8 cellular contexts compared by ENCODE assay signal in the genomic region with DNA sequence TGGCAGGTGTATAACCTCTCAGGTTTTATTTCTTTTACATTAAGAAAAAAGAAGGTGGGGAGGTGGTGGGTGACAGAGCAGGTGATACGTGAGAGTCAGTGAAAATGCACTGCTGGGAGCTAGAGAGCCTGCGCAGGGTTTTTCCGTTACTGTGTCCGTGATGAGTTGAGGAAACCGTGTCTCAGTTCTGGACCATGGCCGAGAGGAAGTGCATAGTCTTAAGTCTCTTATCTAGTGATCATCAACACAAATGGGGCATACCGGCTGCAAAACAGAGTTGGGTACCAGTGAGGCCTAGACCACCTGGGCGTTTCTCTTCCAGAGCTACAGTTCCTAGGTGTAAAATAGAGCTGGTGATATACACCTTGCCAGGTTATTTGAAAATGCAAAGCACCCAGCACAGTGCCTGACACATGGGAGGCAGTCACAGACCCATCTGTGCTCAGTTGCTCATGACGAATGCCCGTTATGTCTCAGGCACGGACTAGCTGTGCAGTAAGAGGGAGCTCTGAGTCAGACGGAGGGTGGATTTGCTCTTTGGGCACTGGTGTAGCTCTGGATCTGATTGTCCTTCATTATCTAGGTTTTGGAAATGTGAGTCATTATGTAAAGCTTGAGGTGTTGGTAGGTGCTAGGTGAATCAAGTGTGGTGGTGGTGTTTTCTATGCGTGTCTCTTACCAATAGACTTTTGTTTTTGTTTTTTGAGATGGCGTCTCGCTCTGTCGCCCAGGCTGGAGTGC.
DNase-seq lines count a peak whose midpoint lies in the region; ATAC-seq and TF ChIP-seq lines count a peak whose summit lies in the region.

No MANE protein-coding gene starts in this region.

- H3K4me3 Mint-ChIP-seq in activated CD8-positive, alpha-beta T cell treated with anti-CD3 and anti-CD28 coated beads, Interleukin-2, amount 10 ng/mL, durations not matched to agents 7 days and 5 days, result no peak overlapping the region

- no peaks in the 10 kb centered on the region for H3K27me3 ChIP-seq in lower lobe of right lung (ENCODE audit: low read depth)
- H3K27me3 ChIP-seq in right cardiac atrium (ENCODE audit: control insufficient read depth, insufficient read depth), result no peaks in the 10 kb centered on the region

- ATAC-seq in HG03378 (IDR thresholded peaks at IDR 0.05; ENCODE audit: unreplicated experiment) (peak; percentile 71), lower lobe of right lung (peak; percentile 19 to 49), right cardiac atrium (no peak)
- ATAC-seq in activated CD8-positive, alpha-beta T cell treated with anti-CD3 and anti-CD28 coated beads, Interleukin-2, amount 10 ng/mL, durations not matched to agents 7 days and 5 days, result peak; percentile 53

- POLR2A ChIA-PET in activated CD8-positive, alpha-beta T cell treated with anti-CD3 and anti-CD28 coated beads, Interleukin-2, amount 10 ng/mL, durations not matched to agents 7 days and 5 days (lab: Charles Lee), result no interaction called here

- no peaks in the 10 kb centered on the region for H3K9me3 Mint-ChIP-seq in activated CD8-positive, alpha-beta T cell treated with anti-CD3 and anti-CD28 coated beads, Interleukin-2, amount 10 ng/mL, durations not matched to agents 7 days and 5 days (ENCODE audit: insufficient read depth)

- no peak for TF ChIP-seq CTCF in lower lobe of right lung (IDR thresholded peaks at IDR 0.05)

- no peaks in the 10 kb centered on the region for H3K27me3 Mint-ChIP-seq in activated CD8-positive, alpha-beta T cell treated with anti-CD3 and anti-CD28 coated beads, Interleukin-2, amount 10 ng/mL, durations not matched to agents 7 days and 5 days (ENCODE audit: low read depth)

- peaks cover 4% of the 10 kb centered on the region for H3K4me1 ChIP-seq in lower lobe of right lung
- peaks cover 2% of the 10 kb centered on the region for H3K4me1 ChIP-seq in right cardiac atrium (ENCODE audit: control insufficient read depth, insufficient read depth, low read length)

- DNase-seq in activated CD8-positive, alpha-beta memory T cell treated with anti-CD3 and anti-CD28 coated beads for 48 hours (ENCODE audit: low read depth in 2 of 3, low spot score in 2 of 3), result peak in 2 of 3 experiments; percentile 11 to 51
- no peak for DNase-seq in activated CD8-positive, alpha-beta memory T cell treated with anti-CD3 and anti-CD28 coated beads for 24 hours
- DNase-seq in activated CD8-positive, alpha-beta T cell treated with anti-CD3 and anti-CD28 coated beads, Interleukin-2, amount 10 ng/mL, durations not matched to agents 7 days and 5 days, result no peak
- DNase-seq in lower lobe of right lung (no peak), NCI-H146 (lab: John Stamatoyannopoulos, UW) (no peak), dedifferentiated amniotic fluid mesenchymal stem cell (ENCODE audit: extremely low spot score) (no peak), right cardiac atrium (no peak)

- H3K27ac Mint-ChIP-seq in activated CD8-positive, alpha-beta T cell treated with anti-CD3 and anti-CD28 coated beads, Interleukin-2, amount 10 ng/mL, durations not matched to agents 7 days and 5 days, result no peak overlapping the region

- H3K9me3 ChIP-seq in lower lobe of right lung (no peaks in the 10 kb centered on the region), right cardiac atrium (ENCODE audit: control insufficient read depth, low read length) (no peaks in the 10 kb centered on the region)

- intact Hi-C loops in lower lobe of right lung (cut with DNase I) (no loop called here), right cardiac atrium (cut with DNase I) (no loop called here)

- no peaks in the 10 kb centered on the region for H3K36me3 ChIP-seq in lower lobe of right lung

- CTCF ChIA-PET in activated CD8-positive, alpha-beta T cell treated with anti-CD3 and anti-CD28 coated beads, Interleukin-2, amount 10 ng/mL, durations not matched to agents 7 days and 5 days (lab: Charles Lee), result interaction anchor here (1.8 to 4.2 kb wide), 3 partner anchors 13 to 29 kb away, joined by 5 to 18 read pairs (median 5); no protein-coding TSS in a partner anchor

- peaks cover 15% of the 10 kb centered on the region for H3K36me3 Mint-ChIP-seq in activated CD8-positive, alpha-beta T cell treated with anti-CD3 and anti-CD28 coated beads, Interleukin-2, amount 10 ng/mL, durations not matched to agents 7 days and 5 days (ENCODE audit: low read depth)

- no peak overlapping the region for H3K27ac ChIP-seq in lower lobe of right lung
- H3K27ac ChIP-seq in right cardiac atrium (ENCODE audit: low read length), result no peak overlapping the region

- peaks cover 57% of the 10 kb centered on the region for H3K4me1 Mint-ChIP-seq in activated CD8-positive, alpha-beta T cell treated with anti-CD3 and anti-CD28 coated beads, Interleukin-2, amount 10 ng/mL, durations not matched to agents 7 days and 5 days (ENCODE audit: low read depth)

- WGBS in right cardiac atrium, result 75% methylated on average over 16 of the region's 16 CpGs

- H3K4me3 ChIP-seq in lower lobe of right lung, result no peak overlapping the region
- no peak overlapping the region for H3K4me3 ChIP-seq in right cardiac atrium (ENCODE audit: low read length)

Comparison
In these comparisons a context has a peak if more than half of its experiments do, and no peak if none do; other contexts are left out.
1. DNase-seq: peak in activated CD8-positive, alpha-beta memory T cell treated with anti-CD3 and anti-CD28 coated beads for 48 hours (2 of 3); none in activated CD8-positive, alpha-beta memory T cell treated with anti-CD3 and anti-CD28 coated beads for 24 hours (single experiment), activated CD8-positive, alpha-beta T cell treated with anti-CD3 and anti-CD28 coated beads, Interleukin-2, amount 10 ng/mL, durations not matched to agents 7 days and 5 days (single experiment), lower lobe of right lung (single experiment), NCI-H146 (single experiment), dedifferentiated amniotic fluid mesenchymal stem cell (single experiment) and right cardiac atrium (0 of 3).
2. ATAC-seq: peak in HG03378 (single experiment), activated CD8-positive, alpha-beta T cell treated with anti-CD3 and anti-CD28 coated beads, Interleukin-2, amount 10 ng/mL, durations not matched to agents 7 days and 5 days (single experiment) and lower lobe of right lung (2 of 2); none in right cardiac atrium (0 of 2).